Comparison of ENCODE assay signal across 15 cellular contexts in the genomic region with DNA sequence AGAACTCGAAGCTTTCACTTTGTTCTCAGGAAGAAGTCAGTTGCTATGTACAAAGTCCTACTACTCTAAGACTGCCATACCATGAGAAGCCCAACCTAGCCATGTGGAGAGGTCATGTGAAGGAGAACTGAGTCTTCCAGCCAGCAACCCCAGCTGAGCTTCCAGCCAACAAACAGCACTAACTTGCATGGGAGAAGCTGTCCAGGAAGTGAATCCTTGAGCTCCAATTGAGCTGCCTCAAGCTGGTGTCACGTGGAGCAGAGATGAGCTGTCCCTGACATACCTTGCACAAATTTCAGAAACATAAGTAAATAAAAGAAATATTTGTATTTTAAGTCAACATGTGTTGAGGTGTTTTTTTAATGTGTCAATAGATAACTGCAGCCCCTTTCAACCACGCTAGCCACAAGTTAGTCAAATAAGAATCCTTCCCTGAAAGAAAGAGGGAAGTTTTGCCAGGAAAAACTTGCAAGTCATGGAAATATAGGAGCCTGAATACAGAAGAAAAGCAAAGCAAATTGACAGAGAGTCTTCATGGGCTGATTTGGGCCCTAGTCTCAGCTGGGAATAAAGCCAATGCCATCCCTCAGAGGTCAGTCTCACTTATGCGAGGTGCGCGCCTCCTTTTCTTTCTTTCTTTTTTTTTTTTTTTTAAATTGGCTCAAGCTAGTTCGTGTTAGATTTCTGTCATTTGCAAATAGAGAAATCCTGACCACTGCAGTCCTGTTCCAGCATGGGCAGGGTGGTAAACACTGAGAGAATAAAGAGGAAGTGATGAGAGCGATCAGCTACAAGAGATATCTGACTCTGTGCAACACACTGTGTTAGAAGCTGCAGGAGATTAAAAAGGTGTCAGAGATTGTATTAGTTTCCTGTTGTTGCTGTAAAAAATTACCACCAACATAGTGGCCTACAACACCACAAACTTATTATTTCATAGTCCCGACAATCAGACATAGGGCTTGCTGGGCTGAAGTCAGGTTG.
A peak's percentile ranks its signal among the peaks of the same experiment; 100 is the strongest.
DNase-seq lines count a peak whose midpoint lies in the region; ATAC-seq, FAIRE-seq and TF ChIP-seq lines count a peak whose summit lies in the region.
"Had no signal": no experiment of that assay in that cellular context is flagged by ENCODE, and none has a peak within 500 bp of the region (broad histone marks: within the 10 kb centered on the region; RNA-seq: fewer than 3 reads in every experiment).

No MANE protein-coding gene starts in this region.

- H3K4me3 ChIP-seq in A673 (ENCODE audit: low read depth, low read length, poor library complexity, severe bottlenecking) (no peak overlapping the region), HUES48 (ENCODE audit: low read depth, low read length) (no peak overlapping the region), K562 (no peak overlapping the region), WERI-Rb-1 (ENCODE audit: low read depth, low read length) (no peak overlapping the region)
- H3K4me3 ChIP-seq: Peyer's patch had no signal

- H3K9me3 Mint-ChIP-seq in effector memory CD8-positive, alpha-beta T cell, result no peaks in the 10 kb centered on the region
- H3K9me3 Mint-ChIP-seq: activated B cell treated with CpG ODN at 0.5 μM for 24 hours had no signal

- intact Hi-C loops in A673 (cut with micrococcal nuclease; ENCODE audit: unreplicated experiment), result no loop called here
- intact Hi-C loops in K562 (cut with micrococcal nuclease), result no loop called here

- H3K4me1 ChIP-seq in A673 (ENCODE audit: insufficient read depth, low read length, poor library complexity, severe bottlenecking) (peaks cover 20% of the 10 kb centered on the region), HUES48 (ENCODE audit: control insufficient read depth, insufficient read depth, low read length) (peaks cover 4% of the 10 kb centered on the region; the same call in 1 of the 2 replicates), K562 (replicated peaks in 1 of 2; ENCODE audit: control insufficient read depth in 2 of 2, insufficient read depth in 2 of 2, low read length in 2 of 2) (no peaks in the 10 kb centered on the region)
- H3K4me1 ChIP-seq: Peyer's patch had no signal

- H3K9ac ChIP-seq in HUES48 (ENCODE audit: low read depth, low read length) (no peak overlapping the region), K562 (ENCODE audit: insufficient read depth in 1 of 2, low read depth in 2 of 2, low read length in 2 of 2) (no peak overlapping the region)

- no peaks in the 10 kb centered on the region for H3K27me3 Mint-ChIP-seq in effector memory CD8-positive, alpha-beta T cell
- H3K27me3 Mint-ChIP-seq: activated B cell treated with CpG ODN at 0.5 μM for 24 hours, B cell had no signal

- H3K4me2 ChIP-seq in K562 (ENCODE audit: insufficient read depth, low read length), result no peak overlapping the region

- CTCF ChIA-PET in A673 (lab: Charles Lee), result no interaction called here
- CTCF ChIA-PET in K562 (lab: Yijun Ruan, JAX; ENCODE audit: low intra/inter-chr PET ratio), result no interaction called here

- H3K9me3 ChIP-seq in A673 (ENCODE audit: low read depth, low read length, poor library complexity, severe bottlenecking), result no peaks in the 10 kb centered on the region
- no peaks in the 10 kb centered on the region for H3K9me3 ChIP-seq in HUES48 (ENCODE audit: control insufficient read depth, insufficient read depth, low read length)
- H3K9me3 ChIP-seq in K562 (replicated peaks; ENCODE audit: control insufficient read depth, insufficient read depth, low read depth, low read length), result no peaks in the 10 kb centered on the region
- H3K9me3 ChIP-seq in WERI-Rb-1 (ENCODE audit: severe bottlenecking), result no peaks in the 10 kb centered on the region
- H3K9me3 ChIP-seq: Peyer's patch had no signal

- ATAC-seq in K562, result no peak
- no peak for ATAC-seq in effector memory CD8-positive, alpha-beta T cell (replicated peaks)

- no peak for TF ChIP-seq POLR2A in K562 (conservative IDR thresholded peaks at IDR 0.05)

- no peaks in the 10 kb centered on the region for H3K27me3 ChIP-seq in A673 (replicated peaks; ENCODE audit: insufficient read depth, low read depth, low read length, poor library complexity)
- no peaks in the 10 kb centered on the region for H3K27me3 ChIP-seq in HUES48 (ENCODE audit: control insufficient read depth, insufficient read depth, low read length)
- H3K27me3 ChIP-seq in K562 (ENCODE audit: control insufficient read depth in 2 of 2, insufficient read depth in 2 of 2, low read length in 2 of 2), result 0 out of 5 replicates have a peak, but pooled peaks cover 0 to 4% of the 10 kb centered on the region in 2 experiments
- no peaks in the 10 kb centered on the region for H3K27me3 ChIP-seq in WERI-Rb-1 (ENCODE audit: insufficient read depth, low read depth, severe bottlenecking)
- H3K27me3 ChIP-seq: Peyer's patch had no signal

- H3K9me1 ChIP-seq in K562 (ENCODE audit: control insufficient read depth, insufficient read depth, low read length), result no peaks in the 10 kb centered on the region

- DNase-seq in A673 (ENCODE audit: low spot score), result no peak
- no peak for DNase-seq in K562 (ENCODE audit: extremely low read depth in 1 of 4, low spot score in 3 of 4)
- peak; percentile 35 for DNase-seq in iris pigment epithelial cell (ENCODE audit: low read depth)
- DNase-seq in stimulated activated CD4-positive, alpha-beta T cell treated with anti-CD3 and anti-CD28 coated beads, Interleukin-15, amount 100 ng/mL, for 24 hours, result no peak
- DNase-seq in effector memory CD8-positive, alpha-beta T cell, result no peak
- no peak for DNase-seq in retina
- DNase-seq in WERI-Rb-1, result no peak
- DNase-seq: activated B cell treated with CpG ODN at 0.5 μM for 24 hours, GDM1, midbrain, NCI-H2081 treated with DMSO at 0.1 percent for 48 hours, Peyer's patch had no signal

- H3K27ac ChIP-seq in A673 (ENCODE audit: low read depth, low read length, poor library complexity, severe bottlenecking), result peak overlapping the region; percentile 27
- H3K27ac ChIP-seq in HUES48 (ENCODE audit: low read depth, low read length), result peak overlapping the region; percentile 6
- H3K27ac ChIP-seq in K562 (ENCODE audit: extremely low read depth, low read depth, low read length), result no peak overlapping the region
- H3K27ac ChIP-seq in WERI-Rb-1, result no peak overlapping the region
- H3K27ac ChIP-seq: Peyer's patch had no signal

- BruUV-seq in A673 (replicated peaks; lab: Mats Ljungman, UMichigan) (no TSS peak), K562 (replicated peaks; lab: Mats Ljungman, UMichigan) (no TSS peak)

- TF ChIP-seq CTCF in A673 (conservative IDR thresholded peaks at IDR 0.05; ENCODE audit: low read depth, low read length), result no peak
- TF ChIP-seq CTCF in K562 (IDR thresholded peaks at IDR 0.05 in 2 of 3, conservative IDR thresholded peaks at IDR 0.05 in 1 of 3; ENCODE audit: insufficient read depth in 2 of 3, low read depth in 1 of 3, low read length in 3 of 3), result no peak
- TF ChIP-seq CTCF in WERI-Rb-1 (IDR thresholded peaks at IDR 0.05; ENCODE audit: low read depth, low read length), result no peak

- no peaks in the 10 kb centered on the region for H3K36me3 ChIP-seq in A673 (ENCODE audit: insufficient read depth, low read length, poor library complexity, severe bottlenecking)
- H3K36me3 ChIP-seq in HUES48 (ENCODE audit: control insufficient read depth, insufficient read depth, low read length), result no peaks in the 10 kb centered on the region; the same call in 1 of the 2 replicates
- H3K36me3 ChIP-seq in K562 (ENCODE audit: control insufficient read depth, insufficient read depth, low read length), result no peaks in the 10 kb centered on the region
- H3K36me3 ChIP-seq in WERI-Rb-1, result no peaks in the 10 kb centered on the region
- H3K36me3 ChIP-seq: Peyer's patch had no signal

- H3K4me3 Mint-ChIP-seq in effector memory CD8-positive, alpha-beta T cell, result no peak overlapping the region
- H3K4me3 Mint-ChIP-seq: activated B cell treated with CpG ODN at 0.5 μM for 24 hours, B cell had no signal

- 0% methylated on average over 6 of the region's 9 CpGs for WGBS in K562 (ENCODE audit: insufficient coverage, low coverage, missing lambda C conversion rate)

- no peaks in the 10 kb centered on the region for H4K20me1 ChIP-seq in K562 (replicated peaks; ENCODE audit: control insufficient read depth, insufficient read depth, low read length)

- TF ChIP-seq EP300 in K562 (IDR thresholded peaks at IDR 0.05; ENCODE audit: low read length), result no peak

- TF ChIP-seq RAD21 in K562 (CRISPR knock-in tag; conservative IDR thresholded peaks at IDR 0.05 in 1 of 2, IDR thresholded peaks at IDR 0.05 in 1 of 2), result no peak

- no peaks in the 10 kb centered on the region for H3K4me1 Mint-ChIP-seq in effector memory CD8-positive, alpha-beta T cell (ENCODE audit: low read depth in 2 of 2)
- H3K4me1 Mint-ChIP-seq: activated B cell treated with CpG ODN at 0.5 μM for 24 hours, B cell had no signal

- H3K27ac Mint-ChIP-seq in effector memory CD8-positive, alpha-beta T cell, result no peak overlapping the region
- H3K27ac Mint-ChIP-seq: activated B cell treated with CpG ODN at 0.5 μM for 24 hours, B cell had no signal

- no peaks in the 10 kb centered on the region for H3K36me3 Mint-ChIP-seq in effector memory CD8-positive, alpha-beta T cell (ENCODE audit: insufficient read depth)

- in situ Hi-C loops in K562 (cut with MboI), result no loop called here

- POLR2A ChIA-PET in A673 (lab: Charles Lee; ENCODE audit: low non-redundant PET) (no interaction called here), K562 (lab: Yijun Ruan, JAX) (interaction anchor here (0.7 kb wide), 1 partner anchor 27 kb away, joined by 3 read pairs; no protein-coding TSS in a partner anchor)

- H2AFZ ChIP-seq in K562 (ENCODE audit: low read depth, low read length), result no peak overlapping the region

- H3K79me2 ChIP-seq in K562 (ENCODE audit: control insufficient read depth, insufficient read depth, low read length), result no peaks in the 10 kb centered on the region

- FAIRE-seq in K562 (lab: Jason Lieb, UNC), result no peak
- FAIRE-seq: bronchial epithelial cell had no signal

TF ChIP-seq in K562, 482 proteins besides CTCF, POLR2A, EP300 and RAD21 (continues in another document):
- TF ChIP-seq, protein P1, sequence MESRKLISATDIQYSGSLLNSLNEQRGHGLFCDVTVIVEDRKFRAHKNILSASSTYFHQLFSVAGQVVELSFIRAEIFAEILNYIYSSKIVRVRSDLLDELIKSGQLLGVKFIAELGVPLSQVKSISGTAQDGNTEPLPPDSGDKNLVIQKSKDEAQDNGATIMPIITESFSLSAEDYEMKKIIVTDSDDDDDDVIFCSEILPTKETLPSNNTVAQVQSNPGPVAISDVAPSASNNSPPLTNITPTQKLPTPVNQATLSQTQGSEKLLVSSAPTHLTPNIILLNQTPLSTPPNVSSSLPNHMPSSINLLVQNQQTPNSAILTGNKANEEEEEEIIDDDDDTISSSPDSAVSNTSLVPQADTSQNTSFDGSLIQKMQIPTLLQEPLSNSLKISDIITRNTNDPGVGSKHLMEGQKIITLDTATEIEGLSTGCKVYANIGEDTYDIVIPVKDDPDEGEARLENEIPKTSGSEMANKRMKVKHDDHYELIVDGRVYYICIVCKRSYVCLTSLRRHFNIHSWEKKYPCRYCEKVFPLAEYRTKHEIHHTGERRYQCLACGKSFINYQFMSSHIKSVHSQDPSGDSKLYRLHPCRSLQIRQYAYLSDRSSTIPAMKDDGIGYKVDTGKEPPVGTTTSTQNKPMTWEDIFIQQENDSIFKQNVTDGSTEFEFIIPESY (CRISPR knock-in tag; IDR thresholded peaks at IDR 0.05), result no peak

Comparison
In these comparisons a context has a peak if more than half of its experiments do, and no peak if none do; other contexts are left out.
1. H3K27ac ChIP-seq: peak in A673 (single experiment) and HUES48 (single experiment); none in K562 (single experiment) and WERI-Rb-1 (single experiment).